ENCODE assay signal across 15 cellular contexts in the genomic region with DNA sequence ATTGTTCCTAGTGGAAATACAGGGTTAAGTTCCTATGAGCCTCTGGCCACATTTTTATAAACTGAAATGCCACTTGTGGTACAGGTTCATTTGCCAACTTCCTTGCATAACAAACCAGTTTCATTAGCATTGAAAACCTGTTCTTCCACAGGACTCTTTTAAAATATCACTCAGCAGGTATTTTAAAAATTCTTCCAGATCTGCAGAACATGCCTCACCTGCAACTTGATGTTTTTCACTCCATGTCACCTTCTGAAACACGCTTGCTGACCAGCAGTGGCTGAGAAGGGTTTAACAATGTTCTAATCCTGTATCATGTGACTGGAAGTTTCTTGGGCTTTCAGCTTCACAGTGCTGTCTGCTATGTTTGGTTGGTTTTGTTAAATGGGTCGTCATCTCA. TPM values are rescaled to one million over a fixed set of nuclear protein-coding genes. Genes with fewer than 3 reads are reported as not detected.
DNase-seq lines count a peak whose midpoint lies in the region; ATAC-seq and TF ChIP-seq lines count a peak whose summit lies in the region.
"Had no signal": no experiment of that assay in that cellular context is flagged by ENCODE, and none has a peak within 500 bp of the region (broad histone marks: within the 10 kb centered on the region; RNA-seq: fewer than 3 reads in every experiment).

No MANE protein-coding gene starts in this region.

- H3K9me3 ChIP-seq in PC-3 (ENCODE audit: low read length) (no peaks in the 10 kb centered on the region), esophagus (ENCODE audit: control insufficient read depth in 2 of 2, insufficient read depth in 1 of 2, low read depth in 1 of 2, low read length in 1 of 2) (no peaks in the 10 kb centered on the region), upper lobe of left lung (no peaks in the 10 kb centered on the region), stomach (no peaks in the 10 kb centered on the region)

- no peaks in the 10 kb centered on the region for H4K20me1 ChIP-seq in PC-3 (ENCODE audit: low read length)
- H4K20me1 ChIP-seq: BLaER1 treated with 17β-estradiol and CSF1 and Interleukin-3, amounts not matched to agents 10 nM and 100 nM had no signal

- TF ChIP-seq CTCF in HL-60 (IDR thresholded peaks at IDR 0.05; ENCODE audit: insufficient read depth, low read length) (no peak), PC-3 (conservative IDR thresholded peaks at IDR 0.05; ENCODE audit: low read depth, low read length) (no peak), upper lobe of left lung (IDR thresholded peaks at IDR 0.05) (no peak), stomach (IDR thresholded peaks at IDR 0.05) (no peak)

- intact Hi-C loops in PC-3 (cut with micrococcal nuclease), result no loop called here
- intact Hi-C loops in stomach (cut with DNase I; ENCODE audit: low total_unique reads), result no loop called here

- H3K36me3 ChIP-seq in PC-3 (ENCODE audit: low read depth, low read length) (no peaks in the 10 kb centered on the region), esophagus (ENCODE audit: control insufficient read depth in 2 of 2, insufficient read depth in 2 of 2, low read length in 1 of 2) (no peaks in the 10 kb centered on the region), upper lobe of left lung (no peaks in the 10 kb centered on the region), stomach (no peaks in the 10 kb centered on the region)
- H3K36me3 ChIP-seq: BLaER1 treated with 17β-estradiol and CSF1 and Interleukin-3, amounts not matched to agents 10 nM and 100 nM had no signal

- no peaks in the 10 kb centered on the region for H3K79me2 ChIP-seq in PC-3 (ENCODE audit: low read length)

- H3K9me2 ChIP-seq in PC-3 (replicated peaks; ENCODE audit: low read length), result no peaks in the 10 kb centered on the region

- H3F3A ChIP-seq in PC-3 (ENCODE audit: low read length, unreplicated experiment), result no peaks in the 10 kb centered on the region

- no peak overlapping the region for H3K9ac ChIP-seq in PC-3 (ENCODE audit: low read length)
- H3K9ac ChIP-seq: BLaER1 treated with 17β-estradiol and CSF1 and Interleukin-3, amounts not matched to agents 10 nM and 100 nM had no signal

- no peak overlapping the region for H2AFZ ChIP-seq in PC-3 (ENCODE audit: low read length)

- no peak for TF ChIP-seq POLR2A in upper lobe of left lung (IDR thresholded peaks at IDR 0.05)
- TF ChIP-seq POLR2A in stomach (IDR thresholded peaks at IDR 0.05), result no peak

- no peak for DNase-seq in HL-60 (ENCODE audit: low read depth in 1 of 2, low spot score in 1 of 2)
- DNase-seq in PC-3, result peak; percentile 49
- DNase-seq in upper lobe of left lung, result no peak
- DNase-seq in stomach, result no peak
- DNase-seq: H9, KBM-7, NCI-H1417 treated with DMSO at 0.1 percent for 48 hours, NCI-H1930, NCI-H226, NCI-H524 had no signal

- H3K4me1 ChIP-seq in PC-3 (ENCODE audit: insufficient read depth, low read length) (peaks cover 15% of the 10 kb centered on the region), esophagus (ENCODE audit: control insufficient read depth in 2 of 2, insufficient read depth in 2 of 2, low read length in 1 of 2) (peaks cover 0 to 9% of the 10 kb centered on the region in 2 donors), upper lobe of left lung (peaks cover 0 to 24% (median 12%) of the 10 kb centered on the region in 4 donors), stomach (peaks cover 4 to 24% (median 13%) of the 10 kb centered on the region in 4 donors)

- no peak for ATAC-seq in PC-3
- ATAC-seq in upper lobe of left lung (ENCODE audit: low FRiP score in 2 of 2), result no peak
- ATAC-seq in GM18517 (IDR thresholded peaks at IDR 0.05; ENCODE audit: unreplicated experiment), result no peak
- ATAC-seq in GM18520 (IDR thresholded peaks at IDR 0.05; ENCODE audit: unreplicated experiment), result no peak
- ATAC-seq: Panc1 had no signal

- POLR2A ChIA-PET in PC-3 (lab: Charles Lee; ENCODE audit: unreplicated experiment), result no interaction called here

- CTCF ChIA-PET in PC-3 (lab: Charles Lee), result no interaction called here

- H3K27me3 ChIP-seq in HL-60 (ENCODE audit: insufficient read depth, poor library complexity, severe bottlenecking) (no peaks in the 10 kb centered on the region), PC-3 (ENCODE audit: low read length) (no peaks in the 10 kb centered on the region), esophagus (ENCODE audit: control insufficient read depth in 1 of 2, insufficient read depth in 2 of 2, low read length in 2 of 2) (no peaks in the 10 kb centered on the region), upper lobe of left lung (no peaks in the 10 kb centered on the region), stomach (no peaks in the 10 kb centered on the region)
- H3K27me3 ChIP-seq: BLaER1 treated with 17β-estradiol and CSF1 and Interleukin-3, amounts not matched to agents 10 nM and 100 nM had no signal

- TF ChIP-seq EP300 in upper lobe of left lung (IDR thresholded peaks at IDR 0.05), result no peak
- TF ChIP-seq EP300 in stomach (IDR thresholded peaks at IDR 0.05), result no peak

- WGBS in esophagus, 2 donors, result 53 to 69% methylated on average over 2 of the region's 2 CpGs
- WGBS in upper lobe of left lung, 2 donors, result 54 to 65% methylated on average over 2 of the region's 2 CpGs
- 68 to 77% (median 72%) methylated on average over 2 of the region's 2 CpGs for WGBS in stomach, 5 donors

- peak overlapping the region; percentile 51 for H3K27ac ChIP-seq in HL-60 (replicated peaks)
- H3K27ac ChIP-seq in PC-3 (ENCODE audit: low read length), result no peak overlapping the region
- H3K27ac ChIP-seq in esophagus (ENCODE audit: low read depth in 2 of 2, low read length in 1 of 2), result peak overlapping the region; percentile 40 to 55
- H3K27ac ChIP-seq in upper lobe of left lung, result peak overlapping the region in 3 of 4 donors; percentile 40 to 60 (median 59)
- H3K27ac ChIP-seq in stomach, result no peak overlapping the region
- H3K27ac ChIP-seq: BLaER1 treated with 17β-estradiol and CSF1 and Interleukin-3, amounts not matched to agents 10 nM and 100 nM had no signal

- H3K4me3 ChIP-seq in HL-60 (replicated peaks; ENCODE audit: insufficient read depth, low read length) (no peak overlapping the region), PC-3 (ENCODE audit: low read length) (no peak overlapping the region), esophagus (ENCODE audit: low read depth in 1 of 2, low read length in 2 of 2) (no peak overlapping the region), upper lobe of left lung (no peak overlapping the region), stomach (no peak overlapping the region)
- H3K4me3 ChIP-seq: BLaER1 treated with 17β-estradiol and CSF1 and Interleukin-3, amounts not matched to agents 10 nM and 100 nM had no signal

- no peak overlapping the region for H3K4me2 ChIP-seq in PC-3 (ENCODE audit: low read length)

- BruUV-seq in PC-3 (replicated peaks; lab: Mats Ljungman, UMichigan), result no TSS peak

RNA-seq across cellular contexts. Expression of a gene that starts 17.6 kb away (rescaled TPM):
- total RNA-seq in PC-3 (2014; rRNA removed) (49.3 and 56.3 TPM in 2 replicates), upper lobe of left lung (1 to 10 TPM; 3.8 to 8.4 (median 6.2) TPM), stomach (10 to 100 TPM in 1 of 5 donors, 1 to 10 TPM in 2, not detected in 2; 1.1 to 10.7 (median 4.7) TPM)
- polyA plus RNA-seq in esophagus (10 to 100 TPM; 55.8 to 77.1 TPM), stomach (10 to 100 TPM in 1 of 3 donors, 1 to 10 TPM in 2; 4.4 to 32.8 (median 6.4) TPM)

RNA-seq across cellular contexts. Expression of a gene that starts 39.3 kb away (rescaled TPM):
- total RNA-seq in PC-3 (2014; rRNA removed) (7.0 and 8.9 TPM in 2 replicates), upper lobe of left lung (10 to 100 TPM; 13.7 to 78.6 (median 23.0) TPM), stomach (10 to 100 TPM; 33.8 to 63.2 (median 49.2) TPM)
- polyA plus RNA-seq in esophagus (10 to 100 TPM in 1 of 2 donors, 1 to 10 TPM in 1; 9.2 to 13.2 TPM), stomach (10 to 100 TPM in 1 of 3 donors, 1 to 10 TPM in 2; 4.1 to 16.5 (median 4.6) TPM)

RNA-seq across cellular contexts. Expression of a gene that starts 47.5 kb away (rescaled TPM):
- 297 and 343 TPM in 2 replicates for total RNA-seq in PC-3 (2014; rRNA removed)
- 100 to 1,000 TPM; 102 to 207 TPM for polyA plus RNA-seq in esophagus
- total RNA-seq in upper lobe of left lung, result 100 to 1,000 TPM in 3 of 6 donors, 10 to 100 TPM in 3; 62.6 to 322 (median 106) TPM
- 100 to 1,000 TPM in 3 of 5 donors, 10 to 100 TPM in 2; 79.9 to 372 (median 140) TPM for total RNA-seq in stomach
- polyA plus RNA-seq in stomach, result 100 to 1,000 TPM in 2 of 3 donors, 10 to 100 TPM in 1; 99.9 to 315 (median 169) TPM

RNA-seq across cellular contexts. Expression of a gene that starts 57.0 kb away (rescaled TPM):
- total RNA-seq in PC-3 (2014; rRNA removed) (12.5 and 17.0 TPM in 2 replicates), upper lobe of left lung (10 to 100 TPM; 16.0 to 55.5 (median 25.1) TPM), stomach (10 to 100 TPM; 11.6 to 87.5 (median 46.4) TPM)
- polyA plus RNA-seq in esophagus (10 to 100 TPM in 1 of 2 donors, 1 to 10 TPM in 1; 9.1 to 13.7 TPM), stomach (10 to 100 TPM in 2 of 3 donors, 1 to 10 TPM in 1; 6.9 to 19.6 (median 10.6) TPM)

Comparison
In these comparisons a context has a peak if more than half of its experiments do, and no peak if none do; other contexts are left out.
1. H3K27ac ChIP-seq: peak in HL-60 (single experiment), esophagus (2 of 2) and upper lobe of left lung (3 of 4); none in PC-3 (single experiment) and stomach (0 of 5).